20 cellular contexts compared by ENCODE assay signal in the genomic region with DNA sequence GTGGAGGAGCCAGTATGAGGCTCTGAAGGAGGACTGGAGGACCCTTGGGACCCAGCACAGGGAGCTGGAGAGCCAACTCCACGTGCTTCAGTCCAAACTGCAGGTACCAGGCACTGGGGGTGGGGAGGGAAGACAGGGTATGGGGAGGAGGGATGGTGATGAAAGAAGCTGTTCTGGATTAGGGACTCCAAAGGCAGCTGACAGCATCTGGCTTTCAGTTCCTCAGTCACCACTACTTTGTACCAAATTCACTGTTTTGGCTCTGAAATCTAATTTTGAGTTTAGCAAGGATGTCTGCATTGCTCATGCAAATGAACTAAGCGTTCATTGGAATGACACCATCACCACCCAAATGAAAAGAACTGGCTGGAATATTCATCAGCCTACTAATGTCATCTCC. TPM values are rescaled to one million over a fixed set of nuclear protein-coding genes. Genes with fewer than 3 reads are reported as not detected.
DNase-seq lines count a peak whose midpoint lies in the region; ATAC-seq lines count a peak whose summit lies in the region.
"Had no signal": no experiment of that assay in that cellular context is flagged by ENCODE, and none has a peak within 500 bp of the region (broad histone marks: within the 10 kb centered on the region; RNA-seq: fewer than 3 reads in every experiment).

No MANE protein-coding gene starts in this region.

- H3K27ac Mint-ChIP-seq in activated naive CD4-positive, alpha-beta T cell treated with anti-CD3 and anti-CD28 coated beads, Interleukin-2, amount 50 U/mL, for 24 hours, result peak overlapping the region; percentile 66
- H3K27ac Mint-ChIP-seq in activated naive CD4-positive, alpha-beta T cell treated with anti-CD3 and anti-CD28 coated beads, Interleukin-2, amount 10 ng/mL, durations not matched to agents 7 days and 5 days, result no peak overlapping the region
- H3K27ac Mint-ChIP-seq in IgD-negative memory B cell, result peak overlapping the region in 2 of 3 donors; percentile 43 to 52
- H3K27ac Mint-ChIP-seq in activated naive CD8-positive, alpha-beta T cell, result peak overlapping the region; percentile 77
- H3K27ac Mint-ChIP-seq: natural killer cell; stimulated activated memory B cell treated with anti-CD40 and anti-IgM and Interleukin-4, amounts not matched to agents 10 μg/mL and 1 μg/mL and 100 μg/mL, for 72 hours had no signal

- H3K36me3 Mint-ChIP-seq in activated naive CD4-positive, alpha-beta T cell treated with anti-CD3 and anti-CD28 coated beads, Interleukin-2, amount 50 U/mL, for 24 hours, result peaks cover 44% of the 10 kb centered on the region
- peaks cover 62% of the 10 kb centered on the region for H3K36me3 Mint-ChIP-seq in activated naive CD4-positive, alpha-beta T cell treated with anti-CD3 and anti-CD28 coated beads, Interleukin-2, amount 10 ng/mL, durations not matched to agents 7 days and 5 days
- peaks cover 15% of the 10 kb centered on the region for H3K36me3 Mint-ChIP-seq in IgD-negative memory B cell
- H3K36me3 Mint-ChIP-seq in activated naive CD8-positive, alpha-beta T cell, result peaks cover 28% of the 10 kb centered on the region

- H3K4me1 Mint-ChIP-seq in activated naive CD4-positive, alpha-beta T cell treated with anti-CD3 and anti-CD28 coated beads, Interleukin-2, amount 50 U/mL, for 24 hours, result peaks cover 34% of the 10 kb centered on the region
- peaks cover 32% of the 10 kb centered on the region for H3K4me1 Mint-ChIP-seq in activated naive CD4-positive, alpha-beta T cell treated with anti-CD3 and anti-CD28 coated beads, Interleukin-2, amount 10 ng/mL, durations not matched to agents 7 days and 5 days
- peaks cover 9 to 30% (median 28%) of the 10 kb centered on the region in 3 donors for H3K4me1 Mint-ChIP-seq in IgD-negative memory B cell
- H3K4me1 Mint-ChIP-seq in activated naive CD8-positive, alpha-beta T cell (ENCODE audit: low read depth), result peaks cover 31% of the 10 kb centered on the region
- H3K4me1 Mint-ChIP-seq: stimulated activated memory B cell treated with anti-CD40 and anti-IgM and Interleukin-4, amounts not matched to agents 10 μg/mL and 1 μg/mL and 100 μg/mL, for 72 hours had no signal

- no peaks in the 10 kb centered on the region for H3K9me3 Mint-ChIP-seq in activated naive CD4-positive, alpha-beta T cell treated with anti-CD3 and anti-CD28 coated beads, Interleukin-2, amount 50 U/mL, for 24 hours
- H3K9me3 Mint-ChIP-seq in activated naive CD4-positive, alpha-beta T cell treated with anti-CD3 and anti-CD28 coated beads, Interleukin-2, amount 10 ng/mL, durations not matched to agents 7 days and 5 days, result no peaks in the 10 kb centered on the region
- no peaks in the 10 kb centered on the region for H3K9me3 Mint-ChIP-seq in IgD-negative memory B cell
- H3K9me3 Mint-ChIP-seq in activated naive CD8-positive, alpha-beta T cell (ENCODE audit: low read depth), result no peaks in the 10 kb centered on the region
- H3K9me3 Mint-ChIP-seq: natural killer cell; stimulated activated memory B cell treated with anti-CD40 and anti-IgM and Interleukin-4, amounts not matched to agents 10 μg/mL and 1 μg/mL and 100 μg/mL, for 72 hours had no signal

- ATAC-seq in stimulated activated naive CD8-positive, alpha-beta T cell treated with anti-CD3 and anti-CD28 coated beads, Interleukin-15, Interleukin-2, amounts not matched to agents 100 U/mL and 50 U/mL, for 24 hours, result peak; percentile 2
- no peak for ATAC-seq in HG03378 (IDR thresholded peaks at IDR 0.05; ENCODE audit: unreplicated experiment)
- ATAC-seq: esophagus mucosa; gastroesophageal sphincter; HepG2; natural killer cell; sciatic nerve; stimulated activated memory B cell treated with anti-CD40 and anti-IgM and Interleukin-4, amounts not matched to agents 10 μg/mL and 1 μg/mL and 100 μg/mL, for 72 hours had no signal

- CTCF ChIA-PET in activated naive CD4-positive, alpha-beta T cell treated with anti-CD3 and anti-CD28 coated beads, Interleukin-2, amount 10 ng/mL, durations not matched to agents 7 days and 5 days (lab: Charles Lee), result interaction anchor here (2.1 to 2.7 kb wide), 2 partner anchors 27 to 47 kb away, joined by 8 to 11 read pairs; no protein-coding TSS in a partner anchor

- no peaks in the 10 kb centered on the region for H3K27me3 Mint-ChIP-seq in activated naive CD4-positive, alpha-beta T cell treated with anti-CD3 and anti-CD28 coated beads, Interleukin-2, amount 50 U/mL, for 24 hours
- no peaks in the 10 kb centered on the region for H3K27me3 Mint-ChIP-seq in activated naive CD4-positive, alpha-beta T cell treated with anti-CD3 and anti-CD28 coated beads, Interleukin-2, amount 10 ng/mL, durations not matched to agents 7 days and 5 days
- no peaks in the 10 kb centered on the region for H3K27me3 Mint-ChIP-seq in IgD-negative memory B cell
- H3K27me3 Mint-ChIP-seq in activated naive CD8-positive, alpha-beta T cell, result no peaks in the 10 kb centered on the region
- H3K27me3 Mint-ChIP-seq: stimulated activated memory B cell treated with anti-CD40 and anti-IgM and Interleukin-4, amounts not matched to agents 10 μg/mL and 1 μg/mL and 100 μg/mL, for 72 hours had no signal

- no peak overlapping the region for H3K4me3 Mint-ChIP-seq in activated naive CD4-positive, alpha-beta T cell treated with anti-CD3 and anti-CD28 coated beads, Interleukin-2, amount 50 U/mL, for 24 hours
- H3K4me3 Mint-ChIP-seq in activated naive CD4-positive, alpha-beta T cell treated with anti-CD3 and anti-CD28 coated beads, Interleukin-2, amount 10 ng/mL, durations not matched to agents 7 days and 5 days, result no peak overlapping the region
- peak overlapping the region in 2 of 4 donors; percentile 45 to 91 for H3K4me3 Mint-ChIP-seq in IgD-negative memory B cell
- H3K4me3 Mint-ChIP-seq in activated naive CD8-positive, alpha-beta T cell, result no peak overlapping the region
- H3K4me3 Mint-ChIP-seq: natural killer cell; stimulated activated memory B cell treated with anti-CD40 and anti-IgM and Interleukin-4, amounts not matched to agents 10 μg/mL and 1 μg/mL and 100 μg/mL, for 72 hours had no signal

- no peak for DNase-seq in activated naive CD4-positive, alpha-beta T cell treated with anti-CD3 and anti-CD28 coated beads, Interleukin-2, amount 10 ng/mL, durations not matched to agents 7 days and 5 days
- no peak for DNase-seq in stimulated activated naive CD8-positive, alpha-beta T cell treated with anti-CD3 and anti-CD28 coated beads, Interleukin-15, Interleukin-2, amounts not matched to agents 100 U/mL and 50 U/mL, for 24 hours
- DNase-seq in HuH-7.5 (ENCODE audit: low spot score), result no peak
- DNase-seq in activated CD8-positive, alpha-beta memory T cell treated with anti-CD3 and anti-CD28 coated beads for 24 hours, result no peak
- DNase-seq: activated CD4-positive, alpha-beta T cell treated with anti-CD3 and anti-CD28 coated beads, Interleukin-2, amount 50 U/mL, for 1 hour; kidney glomerular epithelial cell; natural killer cell; NCI-H146; NCI-H2227 treated with DMSO at 0.1 percent for 48 hours; transverse colon had no signal

RNA-seq across cellular contexts. Expression of a gene that starts 8.7 kb away (rescaled TPM):
- 0.78 TPM for polyA plus RNA-seq in IgD-negative memory B cell

RNA-seq across cellular contexts. Expression of a gene that starts 19.8 kb away (rescaled TPM):
- 240 TPM for polyA plus RNA-seq in IgD-negative memory B cell
- polyA plus RNA-seq: H1, HepG2 had no signal

RNA-seq across cellular contexts. Expression of a gene that starts 30.3 kb away (rescaled TPM):
- 0.93 TPM for polyA plus RNA-seq in IgD-negative memory B cell
- polyA plus RNA-seq: HepG2 had no signal

RNA-seq across cellular contexts. Expression of a gene that starts 52.1 kb away (rescaled TPM):
- 4.4 TPM for polyA plus RNA-seq in IgD-negative memory B cell
